1 cellular context compared by ENCODE assay signal in the genomic region with DNA sequence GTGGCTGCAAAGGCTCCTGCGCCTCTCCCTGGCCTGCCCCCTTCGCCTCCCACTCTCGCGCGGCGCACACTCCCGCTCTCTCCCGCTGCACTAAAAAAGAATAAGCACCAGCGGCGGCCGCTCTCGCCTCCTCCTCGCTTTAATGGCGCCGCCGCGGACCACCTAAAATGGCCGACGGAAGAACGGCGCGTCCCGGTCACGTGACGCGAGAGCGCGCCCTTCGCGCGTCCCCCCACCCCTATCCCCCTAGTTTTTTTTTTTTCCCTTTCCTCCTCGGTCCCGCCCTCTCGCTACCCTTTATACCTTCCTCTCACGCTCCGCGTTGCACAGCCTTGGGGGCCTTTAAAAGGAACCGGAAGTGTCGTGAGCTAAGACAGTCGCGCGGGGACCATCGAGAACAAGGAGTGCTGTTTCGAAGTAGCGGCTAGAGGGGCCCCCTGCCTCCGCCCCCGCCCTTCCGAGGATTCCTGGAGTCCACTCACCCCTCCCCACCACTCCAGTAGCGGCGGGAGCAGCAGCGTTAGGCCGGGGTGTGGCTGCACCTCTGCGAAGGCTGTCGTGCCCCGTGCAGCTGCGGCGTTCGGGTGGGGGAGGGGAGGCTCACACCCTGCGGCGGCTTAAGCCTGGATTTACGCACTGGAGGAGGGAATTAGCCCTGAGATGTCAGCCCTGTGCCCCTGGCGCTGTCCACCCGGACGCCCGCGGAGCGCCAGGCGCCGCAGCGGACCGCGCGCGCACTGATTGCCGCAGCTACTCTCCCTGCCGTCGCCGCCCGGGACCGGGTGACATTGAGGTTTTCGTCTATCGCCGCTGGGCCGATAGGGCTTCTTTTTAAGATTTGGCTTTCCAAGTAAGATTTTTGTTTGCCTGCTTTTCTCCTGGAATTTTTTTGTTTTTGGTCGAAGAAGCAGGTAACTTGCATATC.
TF ChIP-seq lines count a peak whose summit lies in the region.

A gene with protein sequence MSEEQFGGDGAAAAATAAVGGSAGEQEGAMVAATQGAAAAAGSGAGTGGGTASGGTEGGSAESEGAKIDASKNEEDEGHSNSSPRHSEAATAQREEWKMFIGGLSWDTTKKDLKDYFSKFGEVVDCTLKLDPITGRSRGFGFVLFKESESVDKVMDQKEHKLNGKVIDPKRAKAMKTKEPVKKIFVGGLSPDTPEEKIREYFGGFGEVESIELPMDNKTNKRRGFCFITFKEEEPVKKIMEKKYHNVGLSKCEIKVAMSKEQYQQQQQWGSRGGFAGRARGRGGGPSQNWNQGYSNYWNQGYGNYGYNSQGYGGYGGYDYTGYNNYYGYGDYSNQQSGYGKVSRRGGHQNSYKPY (minus strand): TSS at position 176 of the 925 bp plus-strand sequence. CDS start 313 bp downstream, outside the sequence.

TF ChIP-seq in HepG2, 621 proteins besides CTCF, POLR2A, EP300 and RAD21 (continued from another document):
- TF ChIP-seq ZNF572 (CRISPR knock-in tag; IDR thresholded peaks at IDR 0.05) (no peak), ZNF317 (CRISPR knock-in tag; IDR thresholded peaks at IDR 0.05) (peak; percentile 64; the same call in 1 of the 2 replicates), NR2F6 (IDR thresholded peaks at IDR 0.05) (no peak), NR2F6 (CRISPR knock-in tag; IDR thresholded peaks at IDR 0.05) (peak; percentile 56), DNMT3B (CRISPR knock-in tag; conservative IDR thresholded peaks at IDR 0.05) (peak; percentile 57; the same call in 1 of the 2 replicates), JUNB (CRISPR knock-in tag; IDR thresholded peaks at IDR 0.05; ENCODE audit: borderline replicate concordance) (peak; percentile 38; the same call in 1 of the 2 replicates), ETV6 (CRISPR knock-in tag; conservative IDR thresholded peaks at IDR 0.05) (peak; percentile 34; the same call in 1 of the 2 replicates), NCOA5 (CRISPR knock-in tag; IDR thresholded peaks at IDR 0.05) (0 out of 2 replicates have a peak, but pooled peaks have one; percentile 56), ZNF432 (CRISPR knock-in tag; IDR thresholded peaks at IDR 0.05; ENCODE audit: borderline replicate concordance) (no peak), ZFP41 (CRISPR knock-in tag; IDR thresholded peaks at IDR 0.05; ENCODE audit: borderline replicate concordance) (0 out of 2 replicates have a peak, but pooled peaks have one; percentile 25), ZNF552 (CRISPR knock-in tag; IDR thresholded peaks at IDR 0.05; ENCODE audit: borderline replicate concordance) (peak; percentile 90), ZNF589 (CRISPR knock-in tag; conservative IDR thresholded peaks at IDR 0.05) (peak; percentile 75), HNRNPUL1 (IDR thresholded peaks at IDR 0.05; ENCODE audit: low read depth, low read length) (no peak), PTBP1 (IDR thresholded peaks at IDR 0.05; ENCODE audit: low read depth, low read length, poor library complexity, severe bottlenecking) (no peak), ZNF615 (CRISPR knock-in tag; IDR thresholded peaks at IDR 0.05; ENCODE audit: borderline replicate concordance) (no peak), HNF4A (CRISPR knock-in tag; IDR thresholded peaks at IDR 0.05) (peak; percentile 16; the same call in 1 of the 2 replicates), NFATC3 (CRISPR knock-in tag; IDR thresholded peaks at IDR 0.05) (no peak), PHF20 (CRISPR knock-in tag; IDR thresholded peaks at IDR 0.05) (peak; percentile 81), SRSF4 (IDR thresholded peaks at IDR 0.05; ENCODE audit: low read depth, low read length, poor library complexity, severe bottlenecking) (no peak), HMG20A (CRISPR knock-in tag; IDR thresholded peaks at IDR 0.05; ENCODE audit: borderline replicate concordance) (peak; percentile 71; the same call in 1 of the 2 replicates), ZFY (CRISPR knock-in tag; IDR thresholded peaks at IDR 0.05) (peak; percentile 76), SRSF9 (IDR thresholded peaks at IDR 0.05; ENCODE audit: borderline replicate concordance, insufficient read depth, low read depth, low read length, poor library complexity, severe bottlenecking) (no peak), ZNF335 (CRISPR knock-in tag; IDR thresholded peaks at IDR 0.05) (peak; percentile 84), ZNF569 (CRISPR knock-in tag; IDR thresholded peaks at IDR 0.05; ENCODE audit: borderline replicate concordance) (peak; percentile 85; the same call in 1 of the 2 replicates), ATM (IDR thresholded peaks at IDR 0.05; ENCODE audit: borderline replicate concordance) (no peak), ZNF768 (CRISPR knock-in tag; IDR thresholded peaks at IDR 0.05) (peak; percentile 68; the same call in 1 of the 2 replicates), ZNF136 (CRISPR knock-in tag; IDR thresholded peaks at IDR 0.05; ENCODE audit: low read depth) (peak; percentile 58; the same call in 1 of the 2 replicates), PCBP1 (IDR thresholded peaks at IDR 0.05; ENCODE audit: borderline replicate concordance, low read depth, low read length) (peak; percentile 91), ZNF781 (CRISPR knock-in tag; IDR thresholded peaks at IDR 0.05; ENCODE audit: borderline replicate concordance, not compliant biosample characterization) (peak; percentile 89)
- TF ChIP-seq, protein P1, sequence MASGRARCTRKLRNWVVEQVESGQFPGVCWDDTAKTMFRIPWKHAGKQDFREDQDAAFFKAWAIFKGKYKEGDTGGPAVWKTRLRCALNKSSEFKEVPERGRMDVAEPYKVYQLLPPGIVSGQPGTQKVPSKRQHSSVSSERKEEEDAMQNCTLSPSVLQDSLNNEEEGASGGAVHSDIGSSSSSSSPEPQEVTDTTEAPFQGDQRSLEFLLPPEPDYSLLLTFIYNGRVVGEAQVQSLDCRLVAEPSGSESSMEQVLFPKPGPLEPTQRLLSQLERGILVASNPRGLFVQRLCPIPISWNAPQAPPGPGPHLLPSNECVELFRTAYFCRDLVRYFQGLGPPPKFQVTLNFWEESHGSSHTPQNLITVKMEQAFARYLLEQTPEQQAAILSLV (CRISPR knock-in tag; IDR thresholded peaks at IDR 0.05; ENCODE audit: borderline replicate concordance) = peak; percentile 94; the same call in 1 of the 2 replicates
- TF ChIP-seq, protein P2, sequence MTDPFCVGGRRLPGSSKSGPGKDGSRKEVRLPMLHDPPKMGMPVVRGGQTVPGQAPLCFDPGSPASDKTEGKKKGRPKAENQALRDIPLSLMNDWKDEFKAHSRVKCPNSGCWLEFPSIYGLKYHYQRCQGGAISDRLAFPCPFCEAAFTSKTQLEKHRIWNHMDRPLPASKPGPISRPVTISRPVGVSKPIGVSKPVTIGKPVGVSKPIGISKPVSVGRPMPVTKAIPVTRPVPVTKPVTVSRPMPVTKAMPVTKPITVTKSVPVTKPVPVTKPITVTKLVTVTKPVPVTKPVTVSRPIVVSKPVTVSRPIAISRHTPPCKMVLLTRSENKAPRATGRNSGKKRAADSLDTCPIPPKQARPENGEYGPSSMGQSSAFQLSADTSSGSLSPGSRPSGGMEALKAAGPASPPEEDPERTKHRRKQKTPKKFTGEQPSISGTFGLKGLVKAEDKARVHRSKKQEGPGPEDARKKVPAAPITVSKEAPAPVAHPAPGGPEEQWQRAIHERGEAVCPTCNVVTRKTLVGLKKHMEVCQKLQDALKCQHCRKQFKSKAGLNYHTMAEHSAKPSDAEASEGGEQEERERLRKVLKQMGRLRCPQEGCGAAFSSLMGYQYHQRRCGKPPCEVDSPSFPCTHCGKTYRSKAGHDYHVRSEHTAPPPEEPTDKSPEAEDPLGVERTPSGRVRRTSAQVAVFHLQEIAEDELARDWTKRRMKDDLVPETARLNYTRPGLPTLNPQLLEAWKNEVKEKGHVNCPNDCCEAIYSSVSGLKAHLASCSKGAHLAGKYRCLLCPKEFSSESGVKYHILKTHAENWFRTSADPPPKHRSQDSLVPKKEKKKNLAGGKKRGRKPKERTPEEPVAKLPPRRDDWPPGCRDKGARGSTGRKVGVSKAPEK (CRISPR knock-in tag; IDR thresholded peaks at IDR 0.05; ENCODE audit: borderline replicate concordance) = peak; percentile 99
- TF ChIP-seq, protein P3, sequence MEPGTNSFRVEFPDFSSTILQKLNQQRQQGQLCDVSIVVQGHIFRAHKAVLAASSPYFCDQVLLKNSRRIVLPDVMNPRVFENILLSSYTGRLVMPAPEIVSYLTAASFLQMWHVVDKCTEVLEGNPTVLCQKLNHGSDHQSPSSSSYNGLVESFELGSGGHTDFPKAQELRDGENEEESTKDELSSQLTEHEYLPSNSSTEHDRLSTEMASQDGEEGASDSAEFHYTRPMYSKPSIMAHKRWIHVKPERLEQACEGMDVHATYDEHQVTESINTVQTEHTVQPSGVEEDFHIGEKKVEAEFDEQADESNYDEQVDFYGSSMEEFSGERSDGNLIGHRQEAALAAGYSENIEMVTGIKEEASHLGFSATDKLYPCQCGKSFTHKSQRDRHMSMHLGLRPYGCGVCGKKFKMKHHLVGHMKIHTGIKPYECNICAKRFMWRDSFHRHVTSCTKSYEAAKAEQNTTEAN (CRISPR knock-in tag; conservative IDR thresholded peaks at IDR 0.05) = no peak
- TF ChIP-seq, protein P4, sequence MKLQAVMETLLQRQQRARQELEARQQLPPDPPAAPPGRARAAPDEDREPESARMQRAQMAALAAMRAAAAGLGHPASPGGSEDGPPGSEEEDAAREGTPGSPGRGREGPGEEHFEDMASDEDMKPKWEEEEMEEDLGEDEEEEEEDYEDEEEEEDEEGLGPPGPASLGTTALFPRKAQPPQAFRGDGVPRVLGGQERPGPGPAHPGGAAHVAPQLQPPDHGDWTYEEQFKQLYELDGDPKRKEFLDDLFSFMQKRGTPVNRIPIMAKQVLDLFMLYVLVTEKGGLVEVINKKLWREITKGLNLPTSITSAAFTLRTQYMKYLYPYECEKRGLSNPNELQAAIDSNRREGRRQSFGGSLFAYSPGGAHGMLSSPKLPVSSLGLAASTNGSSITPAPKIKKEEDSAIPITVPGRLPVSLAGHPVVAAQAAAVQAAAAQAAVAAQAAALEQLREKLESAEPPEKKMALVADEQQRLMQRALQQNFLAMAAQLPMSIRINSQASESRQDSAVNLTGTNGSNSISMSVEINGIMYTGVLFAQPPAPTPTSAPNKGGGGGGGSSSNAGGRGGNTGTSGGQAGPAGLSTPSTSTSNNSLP (IDR thresholded peaks at IDR 0.05; ENCODE audit: low read depth, low read length) = peak; percentile 18; the same call in 1 of the 2 replicates
- TF ChIP-seq, protein P5, sequence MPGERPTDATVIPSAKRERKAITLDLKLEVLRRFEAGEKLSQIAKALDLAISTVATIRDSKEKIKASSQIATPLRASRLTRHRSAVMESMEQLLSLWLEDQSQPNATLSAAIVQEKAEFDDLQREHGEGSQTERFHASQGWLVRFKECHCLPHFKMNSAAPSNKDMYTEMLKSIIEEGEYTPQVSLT (CRISPR knock-in tag; IDR thresholded peaks at IDR 0.05; ENCODE audit: borderline replicate concordance, low read depth) = peak; percentile 60; the same call in 1 of the 2 replicates
- TF ChIP-seq, protein P6, sequence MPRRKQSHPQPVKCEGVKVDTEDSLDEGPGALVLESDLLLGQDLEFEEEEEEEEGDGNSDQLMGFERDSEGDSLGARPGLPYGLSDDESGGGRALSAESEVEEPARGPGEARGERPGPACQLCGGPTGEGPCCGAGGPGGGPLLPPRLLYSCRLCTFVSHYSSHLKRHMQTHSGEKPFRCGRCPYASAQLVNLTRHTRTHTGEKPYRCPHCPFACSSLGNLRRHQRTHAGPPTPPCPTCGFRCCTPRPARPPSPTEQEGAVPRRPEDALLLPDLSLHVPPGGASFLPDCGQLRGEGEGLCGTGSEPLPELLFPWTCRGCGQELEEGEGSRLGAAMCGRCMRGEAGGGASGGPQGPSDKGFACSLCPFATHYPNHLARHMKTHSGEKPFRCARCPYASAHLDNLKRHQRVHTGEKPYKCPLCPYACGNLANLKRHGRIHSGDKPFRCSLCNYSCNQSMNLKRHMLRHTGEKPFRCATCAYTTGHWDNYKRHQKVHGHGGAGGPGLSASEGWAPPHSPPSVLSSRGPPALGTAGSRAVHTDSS (CRISPR knock-in tag; conservative IDR thresholded peaks at IDR 0.05) = no peak
- TF ChIP-seq, protein P7, sequence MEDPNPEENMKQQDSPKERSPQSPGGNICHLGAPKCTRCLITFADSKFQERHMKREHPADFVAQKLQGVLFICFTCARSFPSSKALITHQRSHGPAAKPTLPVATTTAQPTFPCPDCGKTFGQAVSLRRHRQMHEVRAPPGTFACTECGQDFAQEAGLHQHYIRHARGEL (CRISPR knock-in tag; IDR thresholded peaks at IDR 0.05) = no peak
